In genomic region chrX:13014111-13015094, GRCh38 we compare ENCODE assay signal across 9 cellular contexts. TPM values are rescaled to one million over a fixed set of nuclear protein-coding genes. Genes with fewer than 3 reads are reported as not detected.
A peak's percentile ranks its signal among the peaks of the same experiment; 100 is the strongest.
DNase-seq lines count a peak whose midpoint lies in the region; ATAC-seq and TF ChIP-seq lines count a peak whose summit lies in the region.
"Had no signal": no experiment of that assay in that cellular context is flagged by ENCODE, and none has a peak within 500 bp of the region (broad histone marks: within the 10 kb centered on the region; RNA-seq: fewer than 3 reads in every experiment).

No MANE protein-coding gene starts in this region.

- TF ChIP-seq POLR2A in tibial nerve (IDR thresholded peaks at IDR 0.05), result no peak

- H3K9me3 ChIP-seq in OCI-LY1 (ENCODE audit: low read length) (no peaks in the 10 kb centered on the region), tibial nerve (no peaks in the 10 kb centered on the region)

- WGBS in tibial nerve, 2 donors, result 63 to 86% methylated on average over 7 of the region's 7 CpGs

- ATAC-seq in GM18502 (IDR thresholded peaks at IDR 0.05; ENCODE audit: poor library complexity, unreplicated experiment) (peak; percentile 38), GM21723 (IDR thresholded peaks at IDR 0.05; ENCODE audit: unreplicated experiment) (peak; percentile 29)

- peak; percentile 37 for DNase-seq in iris pigment epithelial cell (ENCODE audit: low read depth)
- no peak for DNase-seq in NOMO-1 treated with dmso at 0.1 percent for 144 hours (lab: John Stamatoyannopoulos, UW; ENCODE audit: unreplicated experiment)
- DNase-seq in DMS53 (lab: John Stamatoyannopoulos, UW), result no peak
- DNase-seq in tibial nerve (ENCODE audit: low spot score in 2 of 2), result no peak
- DNase-seq in Ammon's horn (ENCODE audit: low spot score), result no peak
- DNase-seq: glutamatergic neuron had no signal

- H3K27me3 ChIP-seq in OCI-LY1 (ENCODE audit: insufficient read depth, low read length) (no peaks in the 10 kb centered on the region), tibial nerve (no peaks in the 10 kb centered on the region)

- H2AFZ ChIP-seq in OCI-LY1 (ENCODE audit: low read length), result peak overlapping the region; percentile 75; the same call in 1 of the 2 replicates

- TF ChIP-seq EP300 in tibial nerve (IDR thresholded peaks at IDR 0.05), result no peak

- H3K36me3 ChIP-seq in OCI-LY1 (ENCODE audit: insufficient read depth, low read length) (no peaks in the 10 kb centered on the region), tibial nerve (no peaks in the 10 kb centered on the region)

- no peaks in the 10 kb centered on the region for H3K9me2 ChIP-seq in OCI-LY1 (ENCODE audit: low read depth, low read length)

- H3K79me2 ChIP-seq in OCI-LY1 (ENCODE audit: insufficient read depth, low read length), result no peaks in the 10 kb centered on the region

- TF ChIP-seq CTCF in OCI-LY1 (IDR thresholded peaks at IDR 0.05; ENCODE audit: low read length), result no peak
- no peak for TF ChIP-seq CTCF in tibial nerve (IDR thresholded peaks at IDR 0.05)

- H3F3A ChIP-seq in OCI-LY1 (ENCODE audit: insufficient read depth, low read length), result no peaks in the 10 kb centered on the region

- H3K9ac ChIP-seq in OCI-LY1 (ENCODE audit: low read length), result peak overlapping the region; percentile 56

- H3K27ac ChIP-seq in OCI-LY1 (ENCODE audit: low read depth, low read length, poor library complexity, severe bottlenecking) (peak overlapping the region; percentile 86), tibial nerve (peak overlapping the region in 1 of 4 donors; percentile 56)

- H3K4me3 ChIP-seq in OCI-LY1 (ENCODE audit: low read depth, low read length, poor library complexity, severe bottlenecking), result peak overlapping the region; percentile 16
- no peak overlapping the region for H3K4me3 ChIP-seq in tibial nerve

- no peaks in the 10 kb centered on the region for H4K20me1 ChIP-seq in OCI-LY1 (ENCODE audit: insufficient read depth, low read length)

- H3K4me1 ChIP-seq in OCI-LY1 (ENCODE audit: insufficient read depth, low read length, severe bottlenecking) (peaks cover 33% of the 10 kb centered on the region), tibial nerve (peaks cover 0 to 13% (median 2%) of the 10 kb centered on the region in 4 donors)

- peak overlapping the region; percentile 64 for H3K4me2 ChIP-seq in OCI-LY1 (ENCODE audit: low read length)

RNA-seq across cellular contexts. Expression of gene FAM9C, which starts 30.0 kb away (rescaled TPM):
- not detected for total RNA-seq in tibial nerve

RNA-seq across cellular contexts. Expression of gene TMSB4X, which starts 39.5 kb away (rescaled TPM):
- 1,000 to 10,000 TPM; 3,029 to 4,490 (median 3,421) TPM for total RNA-seq in tibial nerve
